Comparison of ENCODE assay signal across 8 cellular contexts in the genomic region with DNA sequence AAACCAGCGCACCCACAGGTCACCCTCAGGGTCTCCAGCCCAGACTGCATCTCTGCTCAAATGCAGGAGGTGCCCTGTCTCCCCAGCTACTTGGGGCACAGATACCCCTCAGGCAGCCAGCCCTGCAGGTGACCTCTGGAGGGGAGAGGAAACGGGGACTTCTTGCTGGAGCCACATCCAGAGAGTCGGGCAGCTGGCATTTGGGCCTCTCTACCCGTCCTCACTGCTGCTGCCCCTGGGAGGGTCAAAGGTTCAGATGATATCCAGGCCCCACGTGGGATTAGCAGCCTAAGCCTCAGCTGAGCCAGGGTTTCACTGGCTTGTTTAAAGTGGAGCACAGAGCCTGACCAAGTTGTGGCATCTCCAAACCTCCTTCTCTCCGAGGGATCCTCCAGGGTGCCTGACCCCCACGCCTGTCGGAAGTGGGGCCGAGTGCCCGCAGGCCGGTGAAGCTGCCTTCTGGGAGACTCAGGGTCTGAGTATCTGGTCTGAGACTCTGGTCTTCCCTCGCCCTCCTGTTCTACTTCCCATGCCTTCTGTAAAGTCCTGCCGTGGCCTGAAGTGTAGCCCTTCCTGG. TPM values are rescaled to one million over a fixed set of nuclear protein-coding genes. Genes with fewer than 3 reads are reported as not detected.
DNase-seq lines count a peak whose midpoint lies in the region; ATAC-seq and TF ChIP-seq lines count a peak whose summit lies in the region.

No MANE protein-coding gene starts in this region.

- H3K27ac ChIP-seq in KOPT-K1 (ENCODE audit: low read depth, low read length, poor library complexity, severe bottlenecking), result peak overlapping the region; percentile 78

- H3K9me3 Mint-ChIP-seq in central memory CD8-positive, alpha-beta T cell, result no peaks in the 10 kb centered on the region
- no peaks in the 10 kb centered on the region for H3K9me3 Mint-ChIP-seq in natural killer cell

- H3K27me3 Mint-ChIP-seq in central memory CD8-positive, alpha-beta T cell, result no peaks in the 10 kb centered on the region
- no peaks in the 10 kb centered on the region for H3K27me3 Mint-ChIP-seq in natural killer cell (ENCODE audit: low read depth in 2 of 2)

- intact Hi-C loops in natural killer cell (cut with micrococcal nuclease), result loop anchor here (2.0 kb wide), 1 partner anchor 25 kb away; no protein-coding TSS in a partner anchor

- H3K4me1 Mint-ChIP-seq in central memory CD8-positive, alpha-beta T cell, result peaks cover 73% of the 10 kb centered on the region
- peaks cover 73 to 79% of the 10 kb centered on the region in 2 donors for H3K4me1 Mint-ChIP-seq in natural killer cell

- H3K27ac Mint-ChIP-seq in central memory CD8-positive, alpha-beta T cell (ENCODE audit: low read depth), result peak overlapping the region; percentile 99
- H3K27ac Mint-ChIP-seq in natural killer cell, result peak overlapping the region; percentile 91 to 92

- H3K36me3 Mint-ChIP-seq in central memory CD8-positive, alpha-beta T cell (ENCODE audit: insufficient read depth), result peaks cover 51% of the 10 kb centered on the region
- H3K36me3 Mint-ChIP-seq in natural killer cell, result peaks cover 11% of the 10 kb centered on the region

- ATAC-seq in central memory CD8-positive, alpha-beta T cell (replicated peaks; ENCODE audit: extremely low read depth, poor library complexity, severe bottlenecking), result no peak
- ATAC-seq in natural killer cell (no peak), HG02798 (IDR thresholded peaks at IDR 0.05; ENCODE audit: poor library complexity, unreplicated experiment) (no peak)

- no peak for DNase-seq in AG09309 (ENCODE audit: low read depth)
- DNase-seq in central memory CD8-positive, alpha-beta T cell (ENCODE audit: low spot score in 2 of 2), result no peak
- DNase-seq in natural killer cell, result peak; percentile 16
- DNase-seq in NK-92 (lab: John Stamatoyannopoulos, UW; ENCODE audit: unreplicated experiment), result no peak
- no peak for DNase-seq in C1 segment of cervical spinal cord (lab: John Stamatoyannopoulos, UW)
- DNase-seq in iPS-NIHi11 (ENCODE audit: low spot score), result no peak

- H3K4me3 Mint-ChIP-seq in central memory CD8-positive, alpha-beta T cell, result peak overlapping the region; percentile 100
- H3K4me3 Mint-ChIP-seq in natural killer cell, result peak overlapping the region; percentile 98

- TF ChIP-seq CTCF in AG09309 (IDR thresholded peaks at IDR 0.05; ENCODE audit: control insufficient read depth, insufficient read depth, low read depth, low read length, missing control alignments), result no peak
- no peak for TF ChIP-seq CTCF in natural killer cell (IDR thresholded peaks at IDR 0.05)

- H3K36me3 ChIP-seq in KOPT-K1 (ENCODE audit: insufficient read depth, low read length), result no peaks in the 10 kb centered on the region

- peak overlapping the region; percentile 99 for H3K4me3 ChIP-seq in AG09309 (ENCODE audit: control insufficient read depth, low read depth, low read length)

- H3K9me3 ChIP-seq in KOPT-K1 (ENCODE audit: insufficient read depth, low read length, poor library complexity, severe bottlenecking), result peaks cover 5% of the 10 kb centered on the region

RNA-seq across cellular contexts. Expression of gene RASA3, which starts 2.2 kb away (rescaled TPM):
- total RNA-seq in natural killer cell, result 100 to 1,000 TPM; 252 to 277 (median 274) TPM

RNA-seq across cellular contexts. Expression of gene CFAP97D2, which starts 48.8 kb away (rescaled TPM):
- total RNA-seq in natural killer cell, result 1 to 10 TPM in 1 of 3 donors, under 1 TPM in 1, not detected in 1; 0.45 to 7.7 TPM
